ENCODE assay signal across 25 cellular contexts in genomic region chr21:27814226-27814625, GRCh38.
DNase-seq lines count a peak whose midpoint lies in the region; ATAC-seq and TF ChIP-seq lines count a peak whose summit lies in the region.
"Had no signal": no experiment of that assay in that cellular context is flagged by ENCODE, and none has a peak within 500 bp of the region (broad histone marks: within the 10 kb centered on the region; RNA-seq: fewer than 3 reads in every experiment).

No MANE protein-coding gene starts in this region.

- H3K36me3 Mint-ChIP-seq in osteocyte (ENCODE audit: unreplicated experiment) = no peaks in the 10 kb centered on the region
- H3K36me3 Mint-ChIP-seq in naive thymus-derived CD4-positive, alpha-beta T cell = no peaks in the 10 kb centered on the region
- H3K36me3 Mint-ChIP-seq: CD4-positive, alpha-beta memory T cell had no signal

- no peaks in the 10 kb centered on the region for H3K27me3 ChIP-seq in muscle layer of colon (ENCODE audit: control insufficient read depth in 1 of 2, insufficient read depth in 2 of 2, low read length in 2 of 2)
- H3K27me3 ChIP-seq in foreskin keratinocyte = no peaks in the 10 kb centered on the region
- no peaks in the 10 kb centered on the region for H3K27me3 ChIP-seq in naive thymus-derived CD4-positive, alpha-beta T cell (ENCODE audit: control insufficient read depth in 2 of 2, insufficient read depth in 2 of 2, low read length in 2 of 2)
- H3K27me3 ChIP-seq: BLaER1 treated with 17β-estradiol and CSF1 and Interleukin-3, amounts not matched to agents 10 nM and 100 nM; Peyer's patch; SJSA1 had no signal

- H3K9me3 Mint-ChIP-seq in osteocyte (ENCODE audit: unreplicated experiment) = peaks cover 3% of the 10 kb centered on the region
- peaks cover 0 to 3% (median 0%) of the 10 kb centered on the region in 11 donors for H3K9me3 Mint-ChIP-seq in naive thymus-derived CD4-positive, alpha-beta T cell
- H3K9me3 Mint-ChIP-seq: CD4-positive, alpha-beta memory T cell; HFFc6 had no signal

- H3K27ac Mint-ChIP-seq in osteocyte (ENCODE audit: unreplicated experiment) = no peak overlapping the region
- H3K27ac Mint-ChIP-seq in naive thymus-derived CD4-positive, alpha-beta T cell = no peak overlapping the region
- H3K27ac Mint-ChIP-seq: CD4-positive, alpha-beta memory T cell; HFFc6 had no signal

- H3K9me3 ChIP-seq in HEK293 (ENCODE audit: control insufficient read depth, insufficient read depth, low read depth, low read length) = no peaks in the 10 kb centered on the region
- no peaks in the 10 kb centered on the region for H3K9me3 ChIP-seq in muscle layer of colon (ENCODE audit: low read length)
- no peaks in the 10 kb centered on the region for H3K9me3 ChIP-seq in naive thymus-derived CD4-positive, alpha-beta T cell (ENCODE audit: control insufficient read depth in 2 of 3, low read length in 3 of 3)
- H3K9me3 ChIP-seq: Caco-2, Peyer's patch, SJSA1 had no signal

- TF ChIP-seq CTCF in HEK293 (tag by site-specific recombination; IDR thresholded peaks at IDR 0.05) (no peak), osteocyte (IDR thresholded peaks at IDR 0.05) (no peak), foreskin keratinocyte (conservative IDR thresholded peaks at IDR 0.05) (no peak)

- no peaks in the 10 kb centered on the region for H3K36me3 ChIP-seq in HEK293 (ENCODE audit: control insufficient read depth in 2 of 2, insufficient read depth in 1 of 2, low read length in 2 of 2)
- H3K36me3 ChIP-seq in muscle layer of colon (ENCODE audit: insufficient read depth, low read length) = no peaks in the 10 kb centered on the region
- H3K36me3 ChIP-seq in naive thymus-derived CD4-positive, alpha-beta T cell (ENCODE audit: control insufficient read depth in 2 of 3, insufficient read depth in 3 of 3, low read length in 3 of 3) = no peaks in the 10 kb centered on the region
- H3K36me3 ChIP-seq: BLaER1 treated with 17β-estradiol and CSF1 and Interleukin-3, amounts not matched to agents 10 nM and 100 nM; Peyer's patch; SJSA1 had no signal

- H3K4me1 Mint-ChIP-seq in osteocyte (ENCODE audit: unreplicated experiment) = peaks cover 23% of the 10 kb centered on the region
- no peaks in the 10 kb centered on the region for H3K4me1 Mint-ChIP-seq in naive thymus-derived CD4-positive, alpha-beta T cell
- H3K4me1 Mint-ChIP-seq: CD4-positive, alpha-beta memory T cell had no signal

- POLR2A ChIA-PET in HEK293 (lab: Yijun Ruan, JAX) = no interaction called here
- POLR2A ChIA-PET in naive thymus-derived CD4-positive, alpha-beta T cell (lab: Charles Lee) = no interaction called here

- no peak overlapping the region for H3K4me3 Mint-ChIP-seq in osteocyte (ENCODE audit: unreplicated experiment)
- H3K4me3 Mint-ChIP-seq in naive thymus-derived CD4-positive, alpha-beta T cell = no peak overlapping the region
- H3K4me3 Mint-ChIP-seq: CD4-positive, alpha-beta memory T cell had no signal

- DNase-seq in caudate nucleus (lab: John Stamatoyannopoulos, UW) (no peak), substantia nigra (lab: John Stamatoyannopoulos, UW) (no peak), SKM-1 treated with dmso at 0.1 percent for 144 hours (lab: John Stamatoyannopoulos, UW; ENCODE audit: unreplicated experiment) (no peak), osteocyte (ENCODE audit: extremely low spot score, unreplicated experiment) (no peak), foreskin keratinocyte (no peak)
- DNase-seq in naive thymus-derived CD4-positive, alpha-beta T cell = no peak
- DNase-seq: Caco-2; CD4-positive, alpha-beta memory T cell; DND-41; H7; HFFc6; KBM-7; NCI-H1092; NCI-H1436 treated with DMSO at 0.1 percent for 48 hours; NCI-H1930; NCI-H748 treated with DMSO at 0.1 percent for 48 hours; Peyer's patch had no signal

- ATAC-seq in foreskin keratinocyte = no peak
- no peak for ATAC-seq in naive thymus-derived CD4-positive, alpha-beta T cell
- ATAC-seq: GM12878, HepG2 had no signal

- intact Hi-C loops in naive thymus-derived CD4-positive, alpha-beta T cell (cut with micrococcal nuclease) = no loop called here

- no peaks in the 10 kb centered on the region for H3K4me1 ChIP-seq in HEK293 (ENCODE audit: control insufficient read depth, insufficient read depth, low read length)
- peaks cover 29% of the 10 kb centered on the region for H3K4me1 ChIP-seq in muscle layer of colon (ENCODE audit: insufficient read depth, low read length)
- no peaks in the 10 kb centered on the region for H3K4me1 ChIP-seq in foreskin keratinocyte
- H3K4me1 ChIP-seq in naive thymus-derived CD4-positive, alpha-beta T cell (ENCODE audit: control insufficient read depth in 2 of 2, insufficient read depth in 2 of 2, low read length in 2 of 2) = no peaks in the 10 kb centered on the region
- H3K4me1 ChIP-seq: BLaER1 treated with 17β-estradiol and CSF1 and Interleukin-3, amounts not matched to agents 10 nM and 100 nM; Peyer's patch; SJSA1 had no signal

- H3K4me3 ChIP-seq in HEK293 (ENCODE audit: low read depth, low read length) (no peak overlapping the region), muscle layer of colon (ENCODE audit: low read depth in 1 of 2, low read length in 2 of 2) (no peak overlapping the region)
- H3K4me3 ChIP-seq in naive thymus-derived CD4-positive, alpha-beta T cell (ENCODE audit: low read length) = no peak overlapping the region
- H3K4me3 ChIP-seq: BLaER1 treated with 17β-estradiol and CSF1 and Interleukin-3, amounts not matched to agents 10 nM and 100 nM; GM12878; Peyer's patch; SJSA1 had no signal

- no peaks in the 10 kb centered on the region for H3K27me3 Mint-ChIP-seq in osteocyte (ENCODE audit: unreplicated experiment)
- peaks cover 0 to 4% (median 0%) of the 10 kb centered on the region in 5 donors for H3K27me3 Mint-ChIP-seq in naive thymus-derived CD4-positive, alpha-beta T cell
- H3K27me3 Mint-ChIP-seq: CD4-positive, alpha-beta memory T cell had no signal

- H3K27ac ChIP-seq in HEK293 (ENCODE audit: extremely low read depth, low read depth, low read length) (no peak overlapping the region), caudate nucleus (ENCODE audit: low read depth, low read length) (peak overlapping the region; percentile 80), muscle layer of colon (ENCODE audit: low read depth, low read length) (peak overlapping the region; percentile 61), substantia nigra (ENCODE audit: low read depth, low read length, poor library complexity, severe bottlenecking) (peak overlapping the region; percentile 93), foreskin keratinocyte (no peak overlapping the region)
- no peak overlapping the region for H3K27ac ChIP-seq in naive thymus-derived CD4-positive, alpha-beta T cell (ENCODE audit: low read depth, low read length)
- H3K27ac ChIP-seq: 22Rv1; BLaER1 treated with 17β-estradiol and CSF1 and Interleukin-3, amounts not matched to agents 10 nM and 100 nM; HL-60; SJSA1 had no signal

- CTCF ChIA-PET in HEK293 (lab: Yijun Ruan, JAX) = no interaction called here
- CTCF ChIA-PET in naive thymus-derived CD4-positive, alpha-beta T cell (lab: Charles Lee) = no interaction called here

- H3K9ac ChIP-seq in muscle layer of colon (ENCODE audit: low read length) = no peak overlapping the region
- H3K9ac ChIP-seq: BLaER1 treated with 17β-estradiol and CSF1 and Interleukin-3, amounts not matched to agents 10 nM and 100 nM had no signal

TF ChIP-seq in HEK293, 187 proteins besides CTCF, POLR2A, EP300 and RAD21:
- no peak for TF ChIP-seq GLI4 (tag by site-specific recombination; IDR thresholded peaks at IDR 0.05)
- TF ChIP-seq ZNF266 (tag by site-specific recombination; IDR thresholded peaks at IDR 0.05; ENCODE audit: low read depth) = no peak
- no peak for TF ChIP-seq GLIS1 (tag by site-specific recombination; IDR thresholded peaks at IDR 0.05)
- TF ChIP-seq, protein P1, sequence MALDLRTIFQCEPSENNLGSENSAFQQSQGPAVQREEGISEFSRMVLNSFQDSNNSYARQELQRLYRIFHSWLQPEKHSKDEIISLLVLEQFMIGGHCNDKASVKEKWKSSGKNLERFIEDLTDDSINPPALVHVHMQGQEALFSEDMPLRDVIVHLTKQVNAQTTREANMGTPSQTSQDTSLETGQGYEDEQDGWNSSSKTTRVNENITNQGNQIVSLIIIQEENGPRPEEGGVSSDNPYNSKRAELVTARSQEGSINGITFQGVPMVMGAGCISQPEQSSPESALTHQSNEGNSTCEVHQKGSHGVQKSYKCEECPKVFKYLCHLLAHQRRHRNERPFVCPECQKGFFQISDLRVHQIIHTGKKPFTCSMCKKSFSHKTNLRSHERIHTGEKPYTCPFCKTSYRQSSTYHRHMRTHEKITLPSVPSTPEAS (tag by site-specific recombination; IDR thresholded peaks at IDR 0.05) = peak; percentile 92
- no peak for TF ChIP-seq ZNF645 (tag by site-specific recombination; IDR thresholded peaks at IDR 0.05)
- TF ChIP-seq ZNF354C (tag by site-specific recombination; IDR thresholded peaks at IDR 0.05; ENCODE audit: borderline replicate concordance, low read depth) = no peak
- TF ChIP-seq ZNF366 (tag by site-specific recombination; conservative IDR thresholded peaks at IDR 0.05) = no peak
- TF ChIP-seq ZNF10 (tag by site-specific recombination; IDR thresholded peaks at IDR 0.05) = no peak

Comparison
In these comparisons a context has a peak if more than half of its experiments do, and no peak if none do; other contexts are left out.
1. H3K27ac ChIP-seq: peak in caudate nucleus (single experiment), muscle layer of colon (single experiment) and substantia nigra (single experiment); none in HEK293 (single experiment), foreskin keratinocyte (single experiment) and naive thymus-derived CD4-positive, alpha-beta T cell (single experiment).